Comparison of ENCODE assay signal across 37 cellular contexts in genomic region chr1:236469466-236469865, GRCh38.
"Had no signal": no experiment of that assay in that cellular context is flagged by ENCODE, and none has a peak within 500 bp of the region (broad histone marks: within the 10 kb centered on the region; RNA-seq: fewer than 3 reads in every experiment).

No MANE protein-coding gene starts in this region.

- H3K4me3 Mint-ChIP-seq: activated naive CD4-positive, alpha-beta T cell treated with anti-CD3 and anti-CD28 coated beads for 36 hours; activated naive CD4-positive, alpha-beta T cell treated with anti-CD3 and anti-CD28 coated beads, Interleukin-2, amount 10 ng/mL, durations not matched to agents 7 days and 5 days; activated naive CD4-positive, alpha-beta T cell treated with anti-CD3 and anti-CD28 coated beads, Interleukin-2, amount 50 U/mL, for 24 hours; activated naive CD8-positive, alpha-beta T cell; activated naive CD8-positive, alpha-beta T cell treated with anti-CD3 and anti-CD28 coated beads for 36 hours; activated naive CD8-positive, alpha-beta T cell treated with anti-CD3 and anti-CD28 coated beads, Interleukin-2, amount 10 ng/mL, durations not matched to agents 7 days and 5 days; activated naive CD8-positive, alpha-beta T cell treated with anti-CD3 and anti-CD28 coated beads, Interleukin-2, amount 50 U/mL, for 24 hours; activated T-cell treated with anti-CD3 and anti-CD28 coated beads, Interleukin-2, amount 50 U/mL, for 24 hours; activated T-cell treated with anti-CD3 and anti-CD28 coated beads, Interleukin-2, amount 50 U/mL, for 4 hours; activated T-cell treated with anti-CD3 and anti-CD28 coated beads, Interleukin-2, amount 50 U/mL, for 72 hours; activated T-helper 1 cell treated with anti-CD3 and anti-CD28 coated beads, Interleukin-12 subunit alpha, Interleukin-12 subunit beta, Interleukin-2, Interleukin-4 antibody, amounts not matched to agents 30 ng/mL and 10 ng/mL and 1 ng/mL, durations not matched to agents 14 hours and 24 hours and 36 hours; activated T-helper 17 cell treated with anti-CD3 and anti-CD28 coated beads, Interleukin-2, amount 50 U/mL, for 72 hours; brain; central memory CD8-positive, alpha-beta T cell had no signal

- H3K27me3 Mint-ChIP-seq: central memory CD8-positive, alpha-beta T cell had no signal

- H3K27me3 ChIP-seq: adrenal gland, ascending aorta, body of pancreas, breast epithelium, cardiac muscle cell had no signal

- DNase-seq: activated effector memory CD4-positive, alpha-beta T cell treated with anti-CD3 and anti-CD28 coated beads, Interleukin-2, amount 50 U/mL, for 16 hours; activated effector memory CD4-positive, alpha-beta T cell treated with Interleukin-2 at 50 U/mL for 16 hours; activated gamma-delta T cell; activated gamma-delta T cell treated with Interleukin-2 at 50 U/mL for 16 hours; activated naive CD4-positive, alpha-beta T cell; activated naive CD4-positive, alpha-beta T cell treated with anti-CD3 and anti-CD28 coated beads for 36 hours; activated naive CD4-positive, alpha-beta T cell treated with anti-CD3 and anti-CD28 coated beads, Interleukin-2, amount 10 ng/mL, durations not matched to agents 7 days and 5 days; activated naive CD4-positive, alpha-beta T cell treated with anti-CD3 and anti-CD28 coated beads, Interleukin-2, amount 50 U/mL, for 16 hours; activated naive CD4-positive, alpha-beta T cell treated with Interleukin-2 at 50 U/mL for 16 hours; activated naive CD8-positive, alpha-beta T cell treated with anti-CD3 and anti-CD28 coated beads for 36 hours; activated naive CD8-positive, alpha-beta T cell treated with anti-CD3 and anti-CD28 coated beads, Interleukin-2, amount 10 ng/mL, durations not matched to agents 7 days and 5 days; activated naive CD8-positive, alpha-beta T cell treated with anti-CD3 and anti-CD28 coated beads, Interleukin-2, amount 50 U/mL, for 24 hours; activated T-cell treated with anti-CD3 and anti-CD28 coated beads for 4 hours; activated T-cell treated with anti-CD3 and anti-CD28 coated beads, Interleukin-2, amount 50 U/mL, for 1 hour; activated T-cell treated with anti-CD3 and anti-CD28 coated beads, Interleukin-2, amount 50 U/mL, for 24 hours; activated T-cell treated with anti-CD3 and anti-CD28 coated beads, Interleukin-2, amount 50 U/mL, for 4 hours; activated T-cell treated with anti-CD3 and anti-CD28 coated beads, Interleukin-2, amount 50 U/mL, for 48 hours; activated T-cell treated with anti-CD3 and anti-CD28 coated beads, Interleukin-2, amount 50 U/mL, for 72 hours; adrenal gland; amniotic stem cell; amygdala; anterior cingulate cortex; aorta; body of pancreas; caudate nucleus; central memory CD4-positive, alpha-beta T cell; cerebellar nuclear complex had no signal

- H3K4me3 ChIP-seq: adrenal gland, ascending aorta, body of pancreas, breast epithelium, cardiac muscle cell had no signal

- H3K9me3 Mint-ChIP-seq: activated naive CD4-positive, alpha-beta T cell treated with anti-CD3 and anti-CD28 coated beads for 36 hours; activated naive CD4-positive, alpha-beta T cell treated with anti-CD3 and anti-CD28 coated beads, Interleukin-2, amount 10 ng/mL, durations not matched to agents 7 days and 5 days; activated naive CD4-positive, alpha-beta T cell treated with anti-CD3 and anti-CD28 coated beads, Interleukin-2, amount 50 U/mL, for 24 hours; activated naive CD4-positive, alpha-beta T cell treated with anti-CD3 and anti-CD28 coated beads, Interleukin-2, amount 50 U/mL, for 72 hours; activated naive CD8-positive, alpha-beta T cell treated with anti-CD3 and anti-CD28 coated beads for 36 hours; activated naive CD8-positive, alpha-beta T cell treated with anti-CD3 and anti-CD28 coated beads, Interleukin-2, amount 10 ng/mL, durations not matched to agents 7 days and 5 days; activated naive CD8-positive, alpha-beta T cell treated with anti-CD3 and anti-CD28 coated beads, Interleukin-2, amount 50 U/mL, for 24 hours; activated T-cell treated with anti-CD3 and anti-CD28 coated beads, Interleukin-2, amount 50 U/mL, for 24 hours; activated T-cell treated with anti-CD3 and anti-CD28 coated beads, Interleukin-2, amount 50 U/mL, for 4 hours; activated T-cell treated with anti-CD3 and anti-CD28 coated beads, Interleukin-2, amount 50 U/mL, for 72 hours; activated T-helper 1 cell treated with anti-CD3 and anti-CD28 coated beads, Interleukin-12 subunit alpha, Interleukin-12 subunit beta, Interleukin-2, Interleukin-4 antibody, amounts not matched to agents 30 ng/mL and 10 ng/mL and 1 ng/mL, durations not matched to agents 14 hours and 24 hours and 36 hours; activated T-helper 17 cell treated with anti-CD3 and anti-CD28 coated beads, Interleukin-2, amount 50 U/mL, for 72 hours; brain; central memory CD8-positive, alpha-beta T cell had no signal

- H3K27ac Mint-ChIP-seq: activated naive CD4-positive, alpha-beta T cell treated with anti-CD3 and anti-CD28 coated beads for 36 hours; activated naive CD4-positive, alpha-beta T cell treated with anti-CD3 and anti-CD28 coated beads, Interleukin-2, amount 10 ng/mL, durations not matched to agents 7 days and 5 days; activated naive CD4-positive, alpha-beta T cell treated with anti-CD3 and anti-CD28 coated beads, Interleukin-2, amount 50 U/mL, for 24 hours; activated naive CD4-positive, alpha-beta T cell treated with anti-CD3 and anti-CD28 coated beads, Interleukin-2, amount 50 U/mL, for 72 hours; activated naive CD8-positive, alpha-beta T cell; activated naive CD8-positive, alpha-beta T cell treated with anti-CD3 and anti-CD28 coated beads for 36 hours; activated naive CD8-positive, alpha-beta T cell treated with anti-CD3 and anti-CD28 coated beads, Interleukin-2, amount 10 ng/mL, durations not matched to agents 7 days and 5 days; activated naive CD8-positive, alpha-beta T cell treated with anti-CD3 and anti-CD28 coated beads, Interleukin-2, amount 50 U/mL, for 24 hours; activated T-cell treated with anti-CD3 and anti-CD28 coated beads, Interleukin-2, amount 50 U/mL, for 24 hours; activated T-cell treated with anti-CD3 and anti-CD28 coated beads, Interleukin-2, amount 50 U/mL, for 72 hours; activated T-helper 1 cell treated with anti-CD3 and anti-CD28 coated beads, Interleukin-12 subunit alpha, Interleukin-12 subunit beta, Interleukin-2, Interleukin-4 antibody, amounts not matched to agents 30 ng/mL and 10 ng/mL and 1 ng/mL, durations not matched to agents 14 hours and 24 hours and 36 hours; activated T-helper 17 cell treated with anti-CD3 and anti-CD28 coated beads, Interleukin-2, amount 50 U/mL, for 72 hours; brain had no signal

- H3K36me3 ChIP-seq: adrenal gland, ascending aorta, breast epithelium, cardiac muscle cell had no signal

- H3K36me3 Mint-ChIP-seq: activated naive CD4-positive, alpha-beta T cell treated with anti-CD3 and anti-CD28 coated beads, Interleukin-2, amount 10 ng/mL, durations not matched to agents 7 days and 5 days; activated naive CD4-positive, alpha-beta T cell treated with anti-CD3 and anti-CD28 coated beads, Interleukin-2, amount 50 U/mL, for 24 hours; activated naive CD4-positive, alpha-beta T cell treated with anti-CD3 and anti-CD28 coated beads, Interleukin-2, amount 50 U/mL, for 72 hours; activated naive CD8-positive, alpha-beta T cell treated with anti-CD3 and anti-CD28 coated beads for 36 hours; activated naive CD8-positive, alpha-beta T cell treated with anti-CD3 and anti-CD28 coated beads, Interleukin-2, amount 10 ng/mL, durations not matched to agents 7 days and 5 days; brain had no signal

- H3K27ac ChIP-seq: adrenal gland, ascending aorta, body of pancreas, breast epithelium, cardiac muscle cell had no signal

- H3K9me3 ChIP-seq: adrenal gland, ascending aorta, body of pancreas, breast epithelium had no signal

- H3K4me1 ChIP-seq: adrenal gland, ascending aorta, body of pancreas, breast epithelium had no signal
